In genomic region chr1:89761901-89762300, GRCh38 we compare ENCODE assay signal across 12 cellular contexts. TPM values are rescaled to one million over a fixed set of nuclear protein-coding genes. Genes with fewer than 3 reads are reported as not detected.
DNase-seq lines count a peak whose midpoint lies in the region; ATAC-seq and TF ChIP-seq lines count a peak whose summit lies in the region.
"Had no signal": no experiment of that assay in that cellular context is flagged by ENCODE, and none has a peak within 500 bp of the region (broad histone marks: within the 10 kb centered on the region; RNA-seq: fewer than 3 reads in every experiment).

No MANE protein-coding gene starts in this region.

- H3K9me3 Mint-ChIP-seq in activated naive CD4-positive, alpha-beta T cell treated with anti-CD3 and anti-CD28 coated beads, Interleukin-2, amount 50 U/mL, for 24 hours, result no peaks in the 10 kb centered on the region
- H3K9me3 Mint-ChIP-seq in activated naive CD4-positive, alpha-beta T cell treated with anti-CD3 and anti-CD28 coated beads, Interleukin-2, amount 50 U/mL, for 72 hours, result no peaks in the 10 kb centered on the region
- H3K9me3 Mint-ChIP-seq in activated B cell treated with CpG ODN at 0.5 μM for 24 hours (no peaks in the 10 kb centered on the region), immature natural killer cell (no peaks in the 10 kb centered on the region)

- CTCF ChIA-PET in activated B cell treated with CpG ODN at 0.5 μM for 24 hours (lab: Charles Lee), result interaction anchor here (0.9 to 9.2 kb wide), 18 partner anchors 20 to 280 kb away, joined by 3 to 193 read pairs (median 9); partner anchors contain the start of genes LRRC8B and LRRC8C

- POLR2A ChIA-PET in activated B cell treated with CpG ODN at 0.5 μM for 24 hours (lab: Charles Lee), result interaction anchor here (1.9 kb wide), 1 partner anchor 91 kb away, joined by 7 read pairs; no protein-coding TSS in a partner anchor

- H3K27me3 ChIP-seq in thyroid gland, result no peaks in the 10 kb centered on the region
- H3K27me3 ChIP-seq: brain microvascular endothelial cell had no signal

- no peaks in the 10 kb centered on the region for H3K27me3 Mint-ChIP-seq in activated naive CD4-positive, alpha-beta T cell treated with anti-CD3 and anti-CD28 coated beads, Interleukin-2, amount 50 U/mL, for 24 hours
- peaks cover 4% of the 10 kb centered on the region for H3K27me3 Mint-ChIP-seq in activated B cell treated with CpG ODN at 0.5 μM for 24 hours
- H3K27me3 Mint-ChIP-seq in immature natural killer cell (ENCODE audit: low read depth in 3 of 3), result peaks cover 2 to 5% (median 2%) of the 10 kb centered on the region in 3 donors

- no peaks in the 10 kb centered on the region for H3K36me3 ChIP-seq in thyroid gland
- H3K36me3 ChIP-seq: brain microvascular endothelial cell had no signal

- no peak for TF ChIP-seq POLR2A in thyroid gland (IDR thresholded peaks at IDR 0.05)

- no peak for ATAC-seq in activated naive CD4-positive, alpha-beta T cell treated with anti-CD3 and anti-CD28 coated beads, Interleukin-2, amount 50 U/mL, for 72 hours
- ATAC-seq in activated B cell treated with CpG ODN at 0.5 μM for 24 hours (ENCODE audit: low read depth), result no peak
- no peak for ATAC-seq in HG03432 (IDR thresholded peaks at IDR 0.05; ENCODE audit: unreplicated experiment)
- no peak for ATAC-seq in HG02840 (IDR thresholded peaks at IDR 0.05; ENCODE audit: low FRiP score, unreplicated experiment)

- intact Hi-C loops in activated B cell treated with CpG ODN at 0.5 μM for 24 hours (cut with micrococcal nuclease) (loop anchor here (1.0 kb wide), 1 partner anchor 92 kb away; no protein-coding TSS in a partner anchor), thyroid gland (cut with DNase I) (loop anchor here (5.0 to 10.0 kb wide), 2 partner anchors 130 to 277 kb away; partner anchors contain the start of gene LRRC8C)

- H3K4me1 ChIP-seq in thyroid gland, result peaks cover 0 to 10% of the 10 kb centered on the region in 2 donors

- H3K9me3 ChIP-seq in thyroid gland, result no peaks in the 10 kb centered on the region

- WGBS in thyroid gland, 2 donors, result 70 to 84% methylated on average over 3 of the region's 3 CpGs

- peaks cover 71% of the 10 kb centered on the region for H3K4me1 Mint-ChIP-seq in activated naive CD4-positive, alpha-beta T cell treated with anti-CD3 and anti-CD28 coated beads, Interleukin-2, amount 50 U/mL, for 24 hours
- H3K4me1 Mint-ChIP-seq in activated B cell treated with CpG ODN at 0.5 μM for 24 hours, result peaks cover 29% of the 10 kb centered on the region
- H3K4me1 Mint-ChIP-seq in immature natural killer cell, result peaks cover 48 to 55% of the 10 kb centered on the region in 2 donors

- H3K36me3 Mint-ChIP-seq in activated naive CD4-positive, alpha-beta T cell treated with anti-CD3 and anti-CD28 coated beads, Interleukin-2, amount 50 U/mL, for 24 hours, result peaks cover 4% of the 10 kb centered on the region
- H3K36me3 Mint-ChIP-seq in activated naive CD4-positive, alpha-beta T cell treated with anti-CD3 and anti-CD28 coated beads, Interleukin-2, amount 50 U/mL, for 72 hours, result no peaks in the 10 kb centered on the region
- H3K36me3 Mint-ChIP-seq in activated B cell treated with CpG ODN at 0.5 μM for 24 hours (ENCODE audit: low read depth), result no peaks in the 10 kb centered on the region
- no peaks in the 10 kb centered on the region for H3K36me3 Mint-ChIP-seq in immature natural killer cell

- no peak overlapping the region for H3K27ac ChIP-seq in thyroid gland
- H3K27ac ChIP-seq: brain microvascular endothelial cell had no signal

- H3K27ac Mint-ChIP-seq in activated naive CD4-positive, alpha-beta T cell treated with anti-CD3 and anti-CD28 coated beads, Interleukin-2, amount 50 U/mL, for 24 hours, result peak overlapping the region; percentile 95
- peak overlapping the region in 1 of 2 donors; percentile 85 for H3K27ac Mint-ChIP-seq in activated naive CD4-positive, alpha-beta T cell treated with anti-CD3 and anti-CD28 coated beads, Interleukin-2, amount 50 U/mL, for 72 hours
- H3K27ac Mint-ChIP-seq in activated B cell treated with CpG ODN at 0.5 μM for 24 hours (no peak overlapping the region), immature natural killer cell (peak overlapping the region in 3 of 6 donors; percentile 31 to 74 (median 50))

- no peak for TF ChIP-seq CTCF in activated B cell treated with CpG ODN at 0.5 μM for 24 hours (IDR thresholded peaks at IDR 0.05)
- no peak for TF ChIP-seq CTCF in thyroid gland (IDR thresholded peaks at IDR 0.05)

- H3K4me3 ChIP-seq in thyroid gland (replicated peaks in 1 of 3), result no peak overlapping the region

- H3K4me3 Mint-ChIP-seq in activated naive CD4-positive, alpha-beta T cell treated with anti-CD3 and anti-CD28 coated beads, Interleukin-2, amount 50 U/mL, for 24 hours, result peak overlapping the region; percentile 91
- peak overlapping the region; percentile 1 for H3K4me3 Mint-ChIP-seq in activated B cell treated with CpG ODN at 0.5 μM for 24 hours
- peak overlapping the region; percentile 2 to 96 (median 92) for H3K4me3 Mint-ChIP-seq in immature natural killer cell

- no peak for DNase-seq in activated naive CD4-positive, alpha-beta T cell treated with anti-CD3 and anti-CD28 coated beads, Interleukin-2, amount 50 U/mL, for 72 hours (ENCODE audit: low spot score in 2 of 2)
- DNase-seq in activated B cell treated with CpG ODN at 0.5 μM for 24 hours, result no peak
- no peak for DNase-seq in immature natural killer cell
- peak; percentile 26 to 38 for DNase-seq in thyroid gland
- no peak for DNase-seq in NCI-H1694 treated with DMSO at 0.1 percent for 48 hours (lab: John Stamatoyannopoulos, UW)
- DNase-seq: brain microvascular endothelial cell; KBM-7; stimulated activated CD4-positive, alpha-beta T cell treated with anti-CD3 and anti-CD28 coated beads, Interleukin-1b, Interleukin-23, amount 100 ng/mL, for 48 hours; stimulated activated naive CD4-positive, alpha-beta T cell treated with Interleukin-2 at 50 U/mL for 16 hours had no signal

RNA-seq across cellular contexts. Expression of gene LRRC8D, which starts 58.9 kb away (rescaled TPM):
- total RNA-seq in activated naive CD4-positive, alpha-beta T cell treated with anti-CD3 and anti-CD28 coated beads, Interleukin-2, amount 50 U/mL, for 72 hours, result 10 to 100 TPM; 14.6 to 22.8 TPM
- total RNA-seq in activated B cell treated with CpG ODN at 0.5 μM for 24 hours, result 31.3 and 36.0 TPM in 2 replicates
- 10 to 100 TPM; 24.7 to 40.1 (median 32.0) TPM for polyA plus RNA-seq in immature natural killer cell
- total RNA-seq in thyroid gland, result 10 to 100 TPM; 21.1 to 46.7 (median 35.3) TPM

Comparison
In these comparisons a context has a peak if more than half of its experiments do, and no peak if none do; other contexts are left out.
1. H3K4me3 Mint-ChIP-seq: peak in every context shown above with its lines; median percentile 92 in immature natural killer cell; 91 in activated naive CD4-positive, alpha-beta T cell treated with anti-CD3 and anti-CD28 coated beads, Interleukin-2, amount 50 U/mL, for 24 hours; 1 in activated B cell treated with CpG ODN at 0.5 μM for 24 hours.
2. DNase-seq: peak in thyroid gland (2 of 2); none in activated naive CD4-positive, alpha-beta T cell treated with anti-CD3 and anti-CD28 coated beads, Interleukin-2, amount 50 U/mL, for 72 hours (0 of 2), activated B cell treated with CpG ODN at 0.5 μM for 24 hours (single experiment), immature natural killer cell (0 of 3) and NCI-H1694 treated with DMSO at 0.1 percent for 48 hours (single experiment).